ENCODE assay signal across 28 cellular contexts in genomic region chr7:118039963-118040489, GRCh38.
DNase-seq lines count a peak whose midpoint lies in the region; ATAC-seq and TF ChIP-seq lines count a peak whose summit lies in the region.
"Had no signal": no experiment of that assay in that cellular context is flagged by ENCODE, and none has a peak within 500 bp of the region (broad histone marks: within the 10 kb centered on the region; RNA-seq: fewer than 3 reads in every experiment).

No MANE protein-coding gene starts in this region.

- no peak for TF ChIP-seq EP300 in SK-N-SH (IDR thresholded peaks at IDR 0.05; ENCODE audit: borderline replicate concordance in 1 of 2, low read depth in 1 of 2, low read length in 1 of 2)

- no peaks in the 10 kb centered on the region for H3K4me1 ChIP-seq in SK-N-SH (ENCODE audit: control insufficient read depth in 1 of 2, insufficient read depth in 2 of 2, low read depth in 1 of 2, low read length in 1 of 2)
- H3K4me1 ChIP-seq: Caco-2, left lung had no signal

- CTCF ChIA-PET in SK-N-SH (lab: Yijun Ruan, JAX): no interaction called here

- H3K9me3 ChIP-seq in SK-N-SH: no peaks in the 10 kb centered on the region
- H3K9me3 ChIP-seq: Caco-2, left lung had no signal

- no peak overlapping the region for H3K27ac ChIP-seq in SK-N-SH (ENCODE audit: low read depth in 2 of 2, low read length in 1 of 2)
- H3K27ac ChIP-seq: 22Rv1, left lung had no signal

- H3K36me3 ChIP-seq in SK-N-SH (replicated peaks in 1 of 2; ENCODE audit: control insufficient read depth in 1 of 2, insufficient read depth in 2 of 2, low read length in 1 of 2): no peaks in the 10 kb centered on the region
- H3K36me3 ChIP-seq: left lung had no signal

- H4K20me1 ChIP-seq in SK-N-SH (ENCODE audit: insufficient read depth): no peaks in the 10 kb centered on the region

- no peak overlapping the region for H3K4me2 ChIP-seq in SK-N-SH

- H3F3A ChIP-seq in SK-N-SH (replicated peaks; ENCODE audit: insufficient read depth): no peaks in the 10 kb centered on the region

- POLR2A ChIA-PET in SK-N-SH (lab: Yijun Ruan, JAX): no interaction called here

- H2AFZ ChIP-seq in SK-N-SH (ENCODE audit: low read depth): no peak overlapping the region

- no peak for TF ChIP-seq CTCF in SK-N-SH (IDR thresholded peaks at IDR 0.05)

- no peaks in the 10 kb centered on the region for H3K27me3 ChIP-seq in SK-N-SH (ENCODE audit: insufficient read depth)
- H3K27me3 ChIP-seq: left lung had no signal

- no peak overlapping the region for H3K4me3 ChIP-seq in SK-N-SH (ENCODE audit: low read depth in 2 of 2, low read length in 1 of 2)
- H3K4me3 ChIP-seq: left lung had no signal

- TF ChIP-seq RAD21 in SK-N-SH (IDR thresholded peaks at IDR 0.05; ENCODE audit: low read length): no peak

- no peaks in the 10 kb centered on the region for H3K79me2 ChIP-seq in SK-N-SH (ENCODE audit: insufficient read depth)

- ATAC-seq in SK-N-SH treated with all-trans-retinoic acid at 6 μM for 48 hours (no peak), GM21825 (IDR thresholded peaks at IDR 0.05; ENCODE audit: unreplicated experiment) (peak; percentile 11), HG03139 (IDR thresholded peaks at IDR 0.05; ENCODE audit: unreplicated experiment) (peak; percentile 32), GM19397 (IDR thresholded peaks at IDR 0.05; ENCODE audit: unreplicated experiment) (no peak), HG03457 (IDR thresholded peaks at IDR 0.05; ENCODE audit: unreplicated experiment) (no peak)
- ATAC-seq: esophagus mucosa, left lung had no signal

- no peaks in the 10 kb centered on the region for H3K9me2 ChIP-seq in SK-N-SH

- DNase-seq in SK-N-SH (no peak), NCI-H2081 treated with DMSO at 0.1 percent for 48 hours (lab: John Stamatoyannopoulos, UW) (no peak), NCI-H526 treated with DMSO at 0.1 percent for 48 hours (lab: John Stamatoyannopoulos, UW) (no peak)
- DNase-seq: activated CD4-positive, alpha-beta T cell treated with anti-CD3 and anti-CD28 coated beads for 48 hours; activated CD8-positive, alpha-beta memory T cell treated with anti-CD3 and anti-CD28 coated beads for 24 hours; activated T-cell treated with anti-CD3 and anti-CD28 coated beads for 4 hours; amniotic stem cell; Caco-2; cerebellar nuclear complex; H7; head of caudate nucleus; islet precursor cell; left lung; mesendoderm; NCI-H1436; NCI-H2081; NCI-H226; NCI-H748 treated with DMSO at 0.1 percent for 48 hours; SIG-M5; SW 1271; trophoblast cell had no signal

- no peak overlapping the region for H3K9ac ChIP-seq in SK-N-SH

TF ChIP-seq in SK-N-SH, 30 proteins besides CTCF, POLR2A, EP300 and RAD21:
- TF ChIP-seq USF2 (IDR thresholded peaks at IDR 0.05; ENCODE audit: borderline replicate concordance, low read depth, low read length) (no peak), REST (IDR thresholded peaks at IDR 0.05; ENCODE audit: low read depth, low read length) (peak; percentile 82), SIN3A (IDR thresholded peaks at IDR 0.05; ENCODE audit: borderline replicate concordance, low read depth, low read length) (no peak)

TF ChIP-seq in SK-N-SH treated with all-trans-retinoic acid at 6 μM for 48 hours, 23 proteins besides CTCF, POLR2A, EP300 and RAD21:
- TF ChIP-seq ESRRG (CRISPR knock-in tag; IDR thresholded peaks at IDR 0.05): no peak
- TF ChIP-seq PPARA (CRISPR knock-in tag; IDR thresholded peaks at IDR 0.05; ENCODE audit: borderline replicate concordance): no peak
- no peak for TF ChIP-seq CSDC2 (CRISPR knock-in tag; IDR thresholded peaks at IDR 0.05)
- TF ChIP-seq PATZ1 (CRISPR knock-in tag; IDR thresholded peaks at IDR 0.05; ENCODE audit: borderline replicate concordance): no peak
- no peak for TF ChIP-seq TOX (CRISPR knock-in tag; IDR thresholded peaks at IDR 0.05; ENCODE audit: borderline replicate concordance)
- no peak for TF ChIP-seq POU6F1 (CRISPR knock-in tag; IDR thresholded peaks at IDR 0.05; ENCODE audit: borderline replicate concordance, low read depth)
- no peak for TF ChIP-seq ZNF8 (CRISPR knock-in tag; IDR thresholded peaks at IDR 0.05)
- no peak for TF ChIP-seq TSHZ2 (CRISPR knock-in tag; IDR thresholded peaks at IDR 0.05)
- no peak for TF ChIP-seq ARNTL (CRISPR knock-in tag; IDR thresholded peaks at IDR 0.05; ENCODE audit: borderline replicate concordance, low read depth)
- TF ChIP-seq SNAI2 (CRISPR knock-in tag; IDR thresholded peaks at IDR 0.05): no peak
- no peak for TF ChIP-seq BACH2 (CRISPR knock-in tag; IDR thresholded peaks at IDR 0.05; ENCODE audit: borderline replicate concordance)
- TF ChIP-seq CSRNP3 (CRISPR knock-in tag; IDR thresholded peaks at IDR 0.05): no peak
- TF ChIP-seq ZFP3 (CRISPR knock-in tag; IDR thresholded peaks at IDR 0.05): no peak
- no peak for TF ChIP-seq OSR1 (CRISPR knock-in tag; IDR thresholded peaks at IDR 0.05)
- no peak for TF ChIP-seq TCF4 (CRISPR knock-in tag; IDR thresholded peaks at IDR 0.05; ENCODE audit: borderline replicate concordance)
- no peak for TF ChIP-seq ZFP30 (CRISPR knock-in tag; IDR thresholded peaks at IDR 0.05)

Comparison
In these comparisons a context has a peak if more than half of its experiments do, and no peak if none do; other contexts are left out.
1. ATAC-seq: peak in GM21825 (single experiment) and HG03139 (single experiment); none in SK-N-SH treated with all-trans-retinoic acid at 6 μM for 48 hours (single experiment), GM19397 (single experiment) and HG03457 (single experiment).